Comparison of ENCODE assay signal across 16 cellular contexts in genomic region chr3:171354706-171355582, GRCh38.
A peak's percentile ranks its signal among the peaks of the same experiment; 100 is the strongest.
DNase-seq lines count a peak whose midpoint lies in the region; ATAC-seq, FAIRE-seq and TF ChIP-seq lines count a peak whose summit lies in the region.
"Had no signal": no experiment of that assay in that cellular context is flagged by ENCODE, and none has a peak within 500 bp of the region (broad histone marks: within the 10 kb centered on the region; RNA-seq: fewer than 3 reads in every experiment).

No MANE protein-coding gene starts in this region.

- no peaks in the 10 kb centered on the region for H4K20me1 ChIP-seq in HCT116 (ENCODE audit: insufficient read depth)

- H3K36me3 ChIP-seq in HCT116 (ENCODE audit: control insufficient read depth in 1 of 2, insufficient read depth in 2 of 2, low read length in 2 of 2) (no peaks in the 10 kb centered on the region), bronchial epithelial cell (ENCODE audit: control insufficient read depth, insufficient read depth, low read length) (no peaks in the 10 kb centered on the region), lung (ENCODE audit: control insufficient read depth in 2 of 2, insufficient read depth in 2 of 2, low read length in 2 of 2) (no peaks in the 10 kb centered on the region)
- H3K36me3 ChIP-seq: pancreas, WERI-Rb-1 had no signal

- H3K9me2 ChIP-seq in HCT116 (ENCODE audit: insufficient read depth): no peaks in the 10 kb centered on the region

- no peaks in the 10 kb centered on the region for H3K79me2 ChIP-seq in HCT116 (ENCODE audit: insufficient read depth, low read length)

- no peaks in the 10 kb centered on the region for H3K27me3 ChIP-seq in CD4-positive, alpha-beta T cell (ENCODE audit: control insufficient read depth, insufficient read depth, low read length)
- H3K27me3 ChIP-seq in HCT116 (ENCODE audit: insufficient read depth, low read length) (no peaks in the 10 kb centered on the region), bronchial epithelial cell (ENCODE audit: control insufficient read depth, insufficient read depth, low read length) (no peaks in the 10 kb centered on the region), lung (ENCODE audit: control insufficient read depth, insufficient read depth) (no peaks in the 10 kb centered on the region), right cardiac atrium (ENCODE audit: control insufficient read depth, insufficient read depth) (no peaks in the 10 kb centered on the region)
- H3K27me3 ChIP-seq: pancreas had no signal

- H3K4me1 ChIP-seq in HCT116 (ENCODE audit: control insufficient read depth in 1 of 2, insufficient read depth in 2 of 2, low read length in 2 of 2): peaks cover 55 to 62% of the 10 kb centered on the region in 2 experiments
- peaks cover 7 to 22% of the 10 kb centered on the region in 2 donors for H3K4me1 ChIP-seq in lung (ENCODE audit: control insufficient read depth in 2 of 2, insufficient read depth in 2 of 2, low read length in 2 of 2)
- H3K4me1 ChIP-seq in right cardiac atrium (ENCODE audit: control insufficient read depth, insufficient read depth, low read length): peaks cover 8% of the 10 kb centered on the region

- BruUV-seq in HCT116 (replicated peaks; lab: Mats Ljungman, UMichigan): no TSS peak

- no peak for TF ChIP-seq CTCF in CD4-positive, alpha-beta T cell (IDR thresholded peaks at IDR 0.05)
- no peak for TF ChIP-seq CTCF in HCT116 (IDR thresholded peaks at IDR 0.05 in 2 of 3, conservative IDR thresholded peaks at IDR 0.05 in 1 of 3; ENCODE audit: borderline replicate concordance in 1 of 3, insufficient read depth in 1 of 3, low read depth in 2 of 3, low read length in 2 of 3)
- no peak for TF ChIP-seq CTCF in bronchial epithelial cell (IDR thresholded peaks at IDR 0.05; ENCODE audit: insufficient read depth, low read length, severe bottlenecking)
- no peak for TF ChIP-seq CTCF in lung (IDR thresholded peaks at IDR 0.05; ENCODE audit: control extremely low read depth, extremely low read depth)

- RAD21 ChIA-PET in HCT116 (lab: Charles Lee; ENCODE audit: low non-redundant PET in 1 of 2, low total read pairs in 2 of 2, uncharacterized antibody in 2 of 2, unreplicated experiment in 2 of 2): interaction anchor here in 1 of 2 experiments (0.5 kb wide), 2 partner anchors 20 to 211 kb away, joined by 3 to 5 read pairs; no protein-coding TSS in a partner anchor

- FAIRE-seq in bronchial epithelial cell (lab: Jason Lieb, UNC): no peak
- FAIRE-seq: pancreas had no signal

- peak overlapping the region; percentile 83 for H3K4me2 ChIP-seq in HCT116 (ENCODE audit: low read length)

- peak overlapping the region; percentile 66 for H2AFZ ChIP-seq in HCT116 (ENCODE audit: low read depth, low read length, poor library complexity, severe bottlenecking)

- TF ChIP-seq POLR2A in HCT116 (IDR thresholded peaks at IDR 0.05; ENCODE audit: borderline replicate concordance, extremely low read depth, insufficient read depth, insufficient read length): no peak

- no peak for ATAC-seq in CD4-positive, alpha-beta T cell (ENCODE audit: poor library complexity)
- peak; percentile 74 for ATAC-seq in HCT116
- ATAC-seq in lung (ENCODE audit: insufficient read depth, low FRiP score): peak; percentile 56
- ATAC-seq in right cardiac atrium: no peak
- no peak for ATAC-seq in HG03025 (IDR thresholded peaks at IDR 0.05; ENCODE audit: low FRiP score, unreplicated experiment)

- H3K4me1 Mint-ChIP-seq in CD4-positive, alpha-beta T cell (ENCODE audit: low read depth): peaks cover 98% of the 10 kb centered on the region

- no peak for TF ChIP-seq RAD21 in HCT116 (IDR thresholded peaks at IDR 0.05; ENCODE audit: low read depth)

- H3K9ac ChIP-seq in HCT116 (ENCODE audit: low read length): peak overlapping the region; percentile 47

- H3K36me3 Mint-ChIP-seq in CD4-positive, alpha-beta T cell (ENCODE audit: low read depth): no peaks in the 10 kb centered on the region
- H3K36me3 Mint-ChIP-seq: type B pancreatic cell had no signal

- peak overlapping the region; percentile 43 for H3K27ac Mint-ChIP-seq in CD4-positive, alpha-beta T cell
- H3K27ac Mint-ChIP-seq: type B pancreatic cell had no signal

- CTCF ChIA-PET in CD4-positive, alpha-beta T cell (lab: Charles Lee): no interaction called here
- CTCF ChIA-PET in HCT116 (lab: Charles Lee): no interaction called here

- H3K27me3 Mint-ChIP-seq in CD4-positive, alpha-beta T cell: no peaks in the 10 kb centered on the region
- H3K27me3 Mint-ChIP-seq: type B pancreatic cell had no signal

- no peak overlapping the region for H3K4me3 Mint-ChIP-seq in CD4-positive, alpha-beta T cell
- H3K4me3 Mint-ChIP-seq: type B pancreatic cell had no signal

- intact Hi-C loops in CD4-positive, alpha-beta T cell (cut with DNase I, micrococcal nuclease): no loop called here
- intact Hi-C loops in HCT116 (cut with micrococcal nuclease) (loop anchor here (1.0 kb wide), 1 partner anchor 105 kb away; the partner anchor contains the start of gene TNIK), head of caudate nucleus (cut with DNase I) (no loop called here), right cardiac atrium (cut with DNase I) (no loop called here)

- peak overlapping the region in 1 of 2 experiments; percentile 47; a peak in 3 of 4 replicates for H3K4me3 ChIP-seq in HCT116 (replicated peaks in 1 of 2; ENCODE audit: low read depth in 1 of 2, low read length in 2 of 2)
- no peak overlapping the region for H3K4me3 ChIP-seq in bronchial epithelial cell (ENCODE audit: low read depth, low read length)
- no peak overlapping the region for H3K4me3 ChIP-seq in lung
- no peak overlapping the region for H3K4me3 ChIP-seq in right cardiac atrium (ENCODE audit: low read length)
- H3K4me3 ChIP-seq: pancreas, SK-N-MC had no signal

- no peak for DNase-seq in CD4-positive, alpha-beta T cell
- peak; percentile 83 for DNase-seq in HCT116 (ENCODE audit: low read depth, low spot score)
- peak; percentile 76 for DNase-seq in bronchial epithelial cell (ENCODE audit: low read depth)
- peak; percentile 32 for DNase-seq in lung (ENCODE audit: low spot score)
- DNase-seq in head of caudate nucleus: no peak
- no peak for DNase-seq in right cardiac atrium
- DNase-seq in NCI-H128 (lab: John Stamatoyannopoulos, UW; ENCODE audit: unreplicated experiment): no peak
- DNase-seq: activated CD8-positive, alpha-beta memory T cell treated with anti-CD3 and anti-CD28 coated beads, Interleukin-2, amount 50 U/mL, for 48 hours; DMS79; midbrain; MM.1S; pancreas; WERI-Rb-1 had no signal

- H3K9me3 ChIP-seq in CD4-positive, alpha-beta T cell (ENCODE audit: control insufficient read depth, low read length): no peaks in the 10 kb centered on the region
- no peaks in the 10 kb centered on the region for H3K9me3 ChIP-seq in HCT116 (ENCODE audit: control insufficient read depth in 1 of 2, insufficient read depth in 1 of 2, low read depth in 1 of 2, low read length in 2 of 2)
- no peaks in the 10 kb centered on the region for H3K9me3 ChIP-seq in lung (ENCODE audit: control insufficient read depth in 2 of 2, insufficient read depth in 1 of 2, low read length in 1 of 2)
- no peaks in the 10 kb centered on the region for H3K9me3 ChIP-seq in right cardiac atrium (ENCODE audit: control insufficient read depth, low read length)
- H3K9me3 ChIP-seq: pancreas had no signal

- no peaks in the 10 kb centered on the region for H3K9me3 Mint-ChIP-seq in CD4-positive, alpha-beta T cell
- H3K9me3 Mint-ChIP-seq: type B pancreatic cell had no signal

- H3K27ac ChIP-seq in CD4-positive, alpha-beta T cell (ENCODE audit: low read depth, low read length): no peak overlapping the region
- H3K27ac ChIP-seq in HCT116 (ENCODE audit: low read depth, low read length): peak overlapping the region; percentile 66
- no peak overlapping the region for H3K27ac ChIP-seq in lung (ENCODE audit: low read depth in 1 of 2, low read length in 1 of 2)
- no peak overlapping the region for H3K27ac ChIP-seq in right cardiac atrium (ENCODE audit: low read length)
- H3K27ac ChIP-seq: SK-N-MC, WERI-Rb-1 had no signal

- POLR2A ChIA-PET in CD4-positive, alpha-beta T cell (lab: Charles Lee): interaction anchor here (0.8 kb wide), 1 partner anchor 26 kb away, joined by 3 read pairs; no protein-coding TSS in a partner anchor
- POLR2A ChIA-PET in HCT116 (lab: Charles Lee): interaction anchor here (1.6 kb wide), 1 partner anchor 106 kb away, joined by 5 read pairs; no protein-coding TSS in a partner anchor

- WGBS in lung, 2 donors: 77 to 88% methylated on average over 4 of the region's 4 CpGs
- WGBS in right cardiac atrium: 88% methylated on average over 4 of the region's 4 CpGs

TF ChIP-seq in HCT116, 20 proteins besides CTCF, POLR2A, EP300 and RAD21 (continues in another document):
- TF ChIP-seq SP1 (IDR thresholded peaks at IDR 0.05; ENCODE audit: low read depth) (peak; percentile 83), JUND (IDR thresholded peaks at IDR 0.05) (peak; percentile 89), POLR2AphosphoS5 (IDR thresholded peaks at IDR 0.05; ENCODE audit: low read depth, low read length) (no peak), CBX3 (IDR thresholded peaks at IDR 0.05; ENCODE audit: low read depth) (peak; percentile 69; the same call in 1 of the 2 replicates), EZH2phosphoT487 (IDR thresholded peaks at IDR 0.05; ENCODE audit: borderline replicate concordance) (no peak), SIN3A (IDR thresholded peaks at IDR 0.05; ENCODE audit: low read depth) (no peak), CEBPB (IDR thresholded peaks at IDR 0.05; ENCODE audit: low read depth) (peak; percentile 50), SRF (IDR thresholded peaks at IDR 0.05; ENCODE audit: low read depth) (no peak; the same call in 1 of the 2 replicates), TCF7L2 (IDR thresholded peaks at IDR 0.05; ENCODE audit: borderline replicate concordance, extremely low read depth, insufficient read depth, insufficient read length) (peak; percentile 71), FOSL1 (IDR thresholded peaks at IDR 0.05; ENCODE audit: low read depth) (peak; percentile 95)
- TF ChIP-seq, protein P1, sequence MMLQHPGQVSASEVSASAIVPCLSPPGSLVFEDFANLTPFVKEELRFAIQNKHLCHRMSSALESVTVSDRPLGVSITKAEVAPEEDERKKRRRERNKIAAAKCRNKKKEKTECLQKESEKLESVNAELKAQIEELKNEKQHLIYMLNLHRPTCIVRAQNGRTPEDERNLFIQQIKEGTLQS (IDR thresholded peaks at IDR 0.05): no peak; the same call in 1 of the 2 replicates

Comparison
In these comparisons a context has a peak if more than half of its experiments do, and no peak if none do; other contexts are left out.
1. ATAC-seq: peak in HCT116 (single experiment) and lung (single experiment); none in CD4-positive, alpha-beta T cell (single experiment), right cardiac atrium (0 of 2) and HG03025 (single experiment).
2. DNase-seq: peak in HCT116 (single experiment), bronchial epithelial cell (single experiment) and lung (single experiment); none in CD4-positive, alpha-beta T cell (0 of 10), head of caudate nucleus (0 of 42), right cardiac atrium (0 of 3) and NCI-H128 (single experiment).